8 cellular contexts compared by ENCODE assay signal in genomic region chr3:129001817-129002572, GRCh38. TPM values are rescaled to one million over a fixed set of nuclear protein-coding genes. Genes with fewer than 3 reads are reported as not detected.
DNase-seq lines count a peak whose midpoint lies in the region; ATAC-seq lines count a peak whose summit lies in the region.

No MANE protein-coding gene starts in this region.

- peak; percentile 67 to 69 for ATAC-seq in activated T-cell treated with anti-CD3 and anti-CD28 coated beads, Interleukin-2, amount 50 U/mL, for 4 hours
- ATAC-seq in GM18519 (IDR thresholded peaks at IDR 0.05; ENCODE audit: low FRiP score, unreplicated experiment), result no peak

- peaks cover 37% of the 10 kb centered on the region for H3K27me3 Mint-ChIP-seq in activated T-cell treated with anti-CD3 and anti-CD28 coated beads, Interleukin-2, amount 50 U/mL, for 4 hours (ENCODE audit: low read depth)

- H3K4me3 ChIP-seq in iPS-11a (ENCODE audit: low read depth, low read length), result peak overlapping the region; percentile 59

- H3K36me3 Mint-ChIP-seq in activated T-cell treated with anti-CD3 and anti-CD28 coated beads, Interleukin-2, amount 50 U/mL, for 4 hours (ENCODE audit: insufficient read depth), result no peaks in the 10 kb centered on the region

- peaks cover 28% of the 10 kb centered on the region for H3K4me1 Mint-ChIP-seq in activated T-cell treated with anti-CD3 and anti-CD28 coated beads, Interleukin-2, amount 50 U/mL, for 4 hours (ENCODE audit: low read depth)

- no peaks in the 10 kb centered on the region for H3K9me3 Mint-ChIP-seq in activated T-cell treated with anti-CD3 and anti-CD28 coated beads, Interleukin-2, amount 50 U/mL, for 4 hours

- DNase-seq in NCI-H2081 (lab: John Stamatoyannopoulos, UW) (peak; percentile 27 to 60), NCI-H2081 treated with DMSO at 0.1 percent for 48 hours (lab: John Stamatoyannopoulos, UW) (no peak), NCI-H1417 treated with DMSO at 0.1 percent for 48 hours (lab: John Stamatoyannopoulos, UW) (no peak), substantia nigra (lab: John Stamatoyannopoulos, UW) (no peak)
- DNase-seq in activated T-cell treated with anti-CD3 and anti-CD28 coated beads, Interleukin-2, amount 50 U/mL, for 4 hours, result no peak
- DNase-seq in stimulated activated CD4-positive, alpha-beta T cell treated with anti-CD3 and anti-CD28 coated beads, Interleukin-1b, Interleukin-23, amount 100 ng/mL, for 48 hours, result peak; percentile 37

- peak overlapping the region; percentile 3 for H3K4me3 Mint-ChIP-seq in activated T-cell treated with anti-CD3 and anti-CD28 coated beads, Interleukin-2, amount 50 U/mL, for 4 hours

- H3K27ac ChIP-seq in substantia nigra (ENCODE audit: low read depth, low read length, poor library complexity, severe bottlenecking), result no peak overlapping the region

RNA-seq across cellular contexts. Expression of gene EFCC1, which starts 0.9 kb away (rescaled TPM):
- under 1 TPM in 2 of 3 donors, not detected in 1; 0.26 to 0.35 TPM for total RNA-seq in activated T-cell treated with anti-CD3 and anti-CD28 coated beads, Interleukin-2, amount 50 U/mL, for 4 hours

RNA-seq across cellular contexts. Expression of gene CFAP92, which starts 8.1 kb away (rescaled TPM):
- under 1 TPM in 1 of 3 donors, not detected in 2; 0.18 TPM for total RNA-seq in activated T-cell treated with anti-CD3 and anti-CD28 coated beads, Interleukin-2, amount 50 U/mL, for 4 hours

RNA-seq across cellular contexts. Expression of gene GP9, which starts 58.6 kb away (rescaled TPM):
- total RNA-seq in activated T-cell treated with anti-CD3 and anti-CD28 coated beads, Interleukin-2, amount 50 U/mL, for 4 hours, result not detected

Comparison
In these comparisons a context has a peak if more than half of its experiments do, and no peak if none do; other contexts are left out.
1. DNase-seq: peak in NCI-H2081 (2 of 2) and stimulated activated CD4-positive, alpha-beta T cell treated with anti-CD3 and anti-CD28 coated beads, Interleukin-1b, Interleukin-23, amount 100 ng/mL, for 48 hours (single experiment); none in NCI-H2081 treated with DMSO at 0.1 percent for 48 hours (single experiment), activated T-cell treated with anti-CD3 and anti-CD28 coated beads, Interleukin-2, amount 50 U/mL, for 4 hours (single experiment), NCI-H1417 treated with DMSO at 0.1 percent for 48 hours (single experiment) and substantia nigra (0 of 49).